18 cellular contexts compared by ENCODE assay signal in the genomic region with DNA sequence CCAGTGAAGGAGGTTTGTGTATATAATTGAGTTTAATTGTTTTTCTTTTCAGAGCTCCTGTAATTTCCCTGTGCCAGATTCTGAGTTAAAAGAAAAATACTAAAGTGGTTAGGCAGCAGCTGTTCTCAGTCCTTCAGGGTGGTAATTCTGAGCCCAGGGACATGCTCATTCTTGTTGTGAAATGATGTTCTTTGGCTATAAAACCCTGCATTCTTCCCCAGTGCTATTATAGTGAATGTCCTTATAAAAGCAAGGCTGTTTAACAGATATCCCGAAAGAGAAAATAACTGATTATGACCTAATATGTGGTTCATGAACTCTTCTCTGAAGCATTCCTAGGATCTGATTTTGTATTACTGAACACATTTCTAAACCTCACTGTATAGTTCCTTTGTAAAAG. TPM values are rescaled to one million over a fixed set of nuclear protein-coding genes. Genes with fewer than 3 reads are reported as not detected.
A peak's percentile ranks its signal among the peaks of the same experiment; 100 is the strongest.
DNase-seq lines count a peak whose midpoint lies in the region; ATAC-seq and TF ChIP-seq lines count a peak whose summit lies in the region.
"Had no signal": no experiment of that assay in that cellular context is flagged by ENCODE, and none has a peak within 500 bp of the region (broad histone marks: within the 10 kb centered on the region; RNA-seq: fewer than 3 reads in every experiment).

No MANE protein-coding gene starts in this region.

- H3K4me1 ChIP-seq in gastrocnemius medialis = peaks cover 0 to 3% of the 10 kb centered on the region in 2 donors
- H3K4me1 ChIP-seq: ascending aorta, Caco-2, Peyer's patch had no signal

- H3K4me1 Mint-ChIP-seq in type B pancreatic cell (ENCODE audit: unreplicated experiment) = peaks cover 6% of the 10 kb centered on the region

- no peak overlapping the region for H3K27ac ChIP-seq in gastrocnemius medialis
- H3K27ac ChIP-seq: ascending aorta, heart right ventricle, Peyer's patch had no signal

- H3K9me3 Mint-ChIP-seq in type B pancreatic cell = no peaks in the 10 kb centered on the region
- H3K9me3 Mint-ChIP-seq: nephron had no signal

- peak; percentile 26 to 39 for ATAC-seq in gastrocnemius medialis
- ATAC-seq: left lobe of liver had no signal

- no peak for TF ChIP-seq CTCF in epithelial cell of esophagus (IDR thresholded peaks at IDR 0.05; ENCODE audit: insufficient read depth, low read depth, low read length, missing control alignments)
- TF ChIP-seq CTCF in gastrocnemius medialis (IDR thresholded peaks at IDR 0.05 in 4 of 5, conservative IDR thresholded peaks at IDR 0.05 in 1 of 5) = no peak
- TF ChIP-seq CTCF in type B pancreatic cell (conservative IDR thresholded peaks at IDR 0.05) = no peak

- no peaks in the 10 kb centered on the region for H3K36me3 ChIP-seq in gastrocnemius medialis
- H3K36me3 ChIP-seq: ascending aorta, heart right ventricle, Peyer's patch had no signal

- H3K27me3 ChIP-seq in gastrocnemius medialis = no peaks in the 10 kb centered on the region
- H3K27me3 ChIP-seq: ascending aorta, heart right ventricle, Peyer's patch had no signal

- DNase-seq in LHCN-M2 (ENCODE audit: low read depth) = peak; percentile 92
- DNase-seq in NCI-H446 (lab: John Stamatoyannopoulos, UW) = peak; percentile 10 to 20
- DNase-seq in epithelial cell of esophagus (ENCODE audit: low read depth) = peak; percentile 52
- no peak for DNase-seq in gastrocnemius medialis
- no peak for DNase-seq in activated CD4-positive, alpha-beta T cell treated with anti-CD3 and anti-CD28 coated beads, Interleukin-2, amount 50 U/mL, for 48 hours
- DNase-seq in type B pancreatic cell (ENCODE audit: extremely low spot score, unreplicated experiment) = no peak
- no peak for DNase-seq in Kasumi-1 (lab: John Stamatoyannopoulos, UW)
- DNase-seq: activated CD4-positive, alpha-beta T cell treated with anti-CD3 and anti-CD28 coated beads, Interleukin-2, amount 50 U/mL, for 4 hours; activated effector memory CD4-positive, alpha-beta T cell treated with Interleukin-2 at 50 U/mL for 16 hours; Caco-2; effector CD8-positive, alpha-beta T cell; heart right ventricle; NCI-H510A treated with DMSO at 0.1 percent for 48 hours; Peyer's patch; small intestine had no signal

- no peaks in the 10 kb centered on the region for H3K27me3 Mint-ChIP-seq in type B pancreatic cell

- in situ Hi-C loops in gastrocnemius medialis (cut with MboI; ENCODE audit: low sequenced_read_pairs in 4 of 4) = no loop called here

- no peak for TF ChIP-seq POLR2A in gastrocnemius medialis (IDR thresholded peaks at IDR 0.05)

- no peaks in the 10 kb centered on the region for H3K9me3 ChIP-seq in gastrocnemius medialis
- H3K9me3 ChIP-seq: ascending aorta, Caco-2, heart right ventricle, Peyer's patch had no signal

- H3K4me3 Mint-ChIP-seq in type B pancreatic cell = no peak overlapping the region
- H3K4me3 Mint-ChIP-seq: nephron had no signal

- no peaks in the 10 kb centered on the region for H3K36me3 Mint-ChIP-seq in type B pancreatic cell

- H3K4me3 ChIP-seq in epithelial cell of esophagus (ENCODE audit: low read length) (no peak overlapping the region), gastrocnemius medialis (no peak overlapping the region)
- H3K4me3 ChIP-seq: ascending aorta, heart right ventricle, Peyer's patch had no signal

- no peak overlapping the region for H3K27ac Mint-ChIP-seq in type B pancreatic cell
- H3K27ac Mint-ChIP-seq: nephron had no signal

- intact Hi-C loops in gastrocnemius medialis (cut with DNase I; ENCODE audit: low total_unique reads) = no loop called here

RNA-seq across cellular contexts. Expression of gene ADAM23, which starts 34.0 kb away (rescaled TPM):
- total RNA-seq in LHCN-M2 (2014; rRNA removed) = 3.1 and 6.8 TPM in 2 replicates
- polyA plus RNA-seq in LHCN-M2 (2012) = 5.8 TPM
- total RNA-seq in gastrocnemius medialis = 1 to 10 TPM in 3 of 4 donors, under 1 TPM in 1; 0.65 to 2.4 (median 1.6) TPM
- total RNA-seq in type B pancreatic cell (ENCODE audit: low replicate concordance) = 3.1 and 20.2 TPM in 2 replicates

Comparison
In these comparisons a context has a peak if more than half of its experiments do, and no peak if none do; other contexts are left out.
1. DNase-seq: peak in LHCN-M2 (single experiment), NCI-H446 (2 of 2) and epithelial cell of esophagus (single experiment); none in gastrocnemius medialis (0 of 2), activated CD4-positive, alpha-beta T cell treated with anti-CD3 and anti-CD28 coated beads, Interleukin-2, amount 50 U/mL, for 48 hours (0 of 2), type B pancreatic cell (single experiment) and Kasumi-1 (0 of 2).